ENCODE assay signal across 17 cellular contexts in genomic region chr7:751826-752225, GRCh38.
"Had no signal": no experiment of that assay in that cellular context is flagged by ENCODE, and none has a peak within 500 bp of the region (broad histone marks: within the 10 kb centered on the region; RNA-seq: fewer than 3 reads in every experiment).

No MANE protein-coding gene starts in this region.

- ATAC-seq: stimulated activated effector memory CD8-positive, alpha-beta T cell treated with anti-CD3 and anti-CD28 coated beads, Interleukin-12 subunit alpha, Interleukin-12 subunit beta, amount 100 ng/mL, for 72 hours; stimulated activated naive CD8-positive, alpha-beta T cell treated with anti-CD3 and anti-CD28 coated beads, Interleukin-15, amount 100 ng/mL, for 72 hours had no signal

- DNase-seq: activated CD4-positive, alpha-beta T cell treated with anti-CD3 and anti-CD28 coated beads, Interleukin-2, amount 50 U/mL, for 4 hours; activated CD8-positive, alpha-beta memory T cell treated with anti-CD3 and anti-CD28 coated beads, Interleukin-2, amount 50 U/mL, for 48 hours; activated naive CD4-positive, alpha-beta T cell; amniotic stem cell; cerebellar nuclear complex; cortex of kidney; foreskin fibroblast; naive B cell; occipital lobe; retina; stimulated activated naive CD8-positive, alpha-beta T cell treated with anti-CD3 and anti-CD28 coated beads, Interleukin-15, amount 100 ng/mL, for 72 hours; SW 1271 had no signal

- H3K4me3 ChIP-seq: breast epithelium, lung, SK-N-MC, tibial artery had no signal
